Comparison of ENCODE assay signal across 18 cellular contexts in the genomic region with DNA sequence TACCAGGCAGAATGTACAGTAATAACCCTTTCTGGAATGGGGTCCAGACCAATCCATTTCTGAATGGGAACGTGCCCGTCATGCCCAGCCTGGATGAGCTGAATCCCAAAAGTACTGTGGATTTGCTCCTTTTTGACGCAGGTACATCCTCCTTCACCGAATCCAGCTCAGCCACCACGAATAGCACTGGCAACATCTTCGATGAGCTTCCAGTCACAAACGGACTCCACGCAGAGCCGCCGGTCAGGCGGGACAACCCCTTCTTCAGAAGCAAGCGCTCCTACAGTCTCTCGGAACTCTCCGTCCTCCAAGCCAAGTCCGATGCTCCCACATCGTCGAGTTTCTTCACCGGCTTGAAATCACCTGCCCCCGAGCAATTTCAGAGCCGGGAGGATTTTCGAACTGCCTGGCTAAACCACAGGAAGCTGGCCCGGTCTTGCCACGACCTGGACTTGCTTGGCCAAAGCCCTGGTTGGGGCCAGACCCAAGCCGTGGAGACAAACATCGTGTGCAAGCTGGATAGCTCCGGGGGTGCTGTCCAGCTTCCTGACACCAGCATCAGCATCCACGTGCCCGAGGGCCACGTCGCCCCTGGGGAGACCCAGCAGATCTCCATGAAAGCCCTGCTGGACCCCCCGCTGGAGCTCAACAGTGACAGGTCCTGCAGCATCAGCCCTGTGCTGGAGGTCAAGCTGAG.
"Had no signal": no experiment of that assay in that cellular context is flagged by ENCODE, and none has a peak within 500 bp of the region (broad histone marks: within the 10 kb centered on the region; RNA-seq: fewer than 3 reads in every experiment).

No MANE protein-coding gene starts in this region.

- DNase-seq: activated CD4-positive, alpha-beta memory T cell treated with anti-CD3 and anti-CD28 coated beads for 36 hours; activated CD4-positive, alpha-beta T cell treated with anti-CD3 and anti-CD28 coated beads, Interleukin-2, amount 10 ng/mL, durations not matched to agents 7 days and 5 days; activated CD4-positive, CD25-positive, alpha-beta regulatory T cell; activated CD8-positive, alpha-beta memory T cell treated with anti-CD3 and anti-CD28 coated beads for 24 hours; activated gamma-delta T cell treated with Interleukin-2 at 50 U/mL for 16 hours; activated T-cell treated with anti-CD3 and anti-CD28 coated beads, Interleukin-2, amount 50 U/mL, for 4 hours; NCI-H1105 treated with DMSO at 0.1 percent for 48 hours; NCI-H1436 treated with DMSO at 0.1 percent for 48 hours; NCI-H187; NCI-H2081; NCI-H524; SIG-M5; T-helper 1 cell had no signal

- H3K27ac Mint-ChIP-seq: activated CD4-positive, alpha-beta memory T cell treated with anti-CD3 and anti-CD28 coated beads for 36 hours; activated CD4-positive, alpha-beta T cell treated with anti-CD3 and anti-CD28 coated beads, Interleukin-2, amount 10 ng/mL, durations not matched to agents 7 days and 5 days; activated naive CD4-positive, alpha-beta T cell treated with anti-CD3 and anti-CD28 coated beads, Interleukin-2, amount 50 U/mL, for 24 hours had no signal

- H3K27ac ChIP-seq: VCaP had no signal

- ATAC-seq: activated T-cell treated with anti-CD3 and anti-CD28 coated beads, Interleukin-2, amount 50 U/mL, for 4 hours had no signal

- H3K4me3 Mint-ChIP-seq: activated CD4-positive, alpha-beta memory T cell treated with anti-CD3 and anti-CD28 coated beads for 36 hours; activated CD4-positive, alpha-beta T cell treated with anti-CD3 and anti-CD28 coated beads, Interleukin-2, amount 10 ng/mL, durations not matched to agents 7 days and 5 days; activated naive CD4-positive, alpha-beta T cell treated with anti-CD3 and anti-CD28 coated beads, Interleukin-2, amount 50 U/mL, for 24 hours; activated T-cell treated with anti-CD3 and anti-CD28 coated beads, Interleukin-2, amount 50 U/mL, for 4 hours; central memory CD8-positive, alpha-beta T cell; IgD-negative memory B cell had no signal

- H3K36me3 Mint-ChIP-seq: activated CD4-positive, alpha-beta memory T cell treated with anti-CD3 and anti-CD28 coated beads for 36 hours; activated naive CD4-positive, alpha-beta T cell treated with anti-CD3 and anti-CD28 coated beads, Interleukin-2, amount 50 U/mL, for 24 hours; IgD-negative memory B cell had no signal

- H3K27me3 Mint-ChIP-seq: activated CD4-positive, alpha-beta T cell treated with anti-CD3 and anti-CD28 coated beads, Interleukin-2, amount 10 ng/mL, durations not matched to agents 7 days and 5 days had no signal

- FAIRE-seq: RCC 7860 had no signal

- H3K9me3 Mint-ChIP-seq: activated CD4-positive, alpha-beta memory T cell treated with anti-CD3 and anti-CD28 coated beads for 36 hours; activated CD4-positive, alpha-beta T cell treated with anti-CD3 and anti-CD28 coated beads, Interleukin-2, amount 10 ng/mL, durations not matched to agents 7 days and 5 days; activated naive CD4-positive, alpha-beta T cell treated with anti-CD3 and anti-CD28 coated beads, Interleukin-2, amount 50 U/mL, for 24 hours; activated T-cell treated with anti-CD3 and anti-CD28 coated beads, Interleukin-2, amount 50 U/mL, for 4 hours; central memory CD8-positive, alpha-beta T cell; IgD-negative memory B cell had no signal
